In genomic region chr13:87678353-87678752, GRCh38 we compare ENCODE assay signal across 10 cellular contexts. TPM values are rescaled to one million over a fixed set of nuclear protein-coding genes. Genes with fewer than 3 reads are reported as not detected.
A peak's percentile ranks its signal among the peaks of the same experiment; 100 is the strongest.
DNase-seq lines count a peak whose midpoint lies in the region; ATAC-seq, FAIRE-seq and TF ChIP-seq lines count a peak whose summit lies in the region.
"Had no signal": no experiment of that assay in that cellular context is flagged by ENCODE, and none has a peak within 500 bp of the region (broad histone marks: within the 10 kb centered on the region; RNA-seq: fewer than 3 reads in every experiment).

No MANE protein-coding gene starts in this region.

- H2AFZ ChIP-seq in astrocyte (ENCODE audit: low read depth, low read length) (peak overlapping the region; percentile 78), HepG2 (ENCODE audit: low read length) (peak overlapping the region; percentile 61)

- H3K9me3 ChIP-seq in astrocyte (ENCODE audit: insufficient read depth, low read depth, low read length) (no peaks in the 10 kb centered on the region), HepG2 (ENCODE audit: low read length) (no peaks in the 10 kb centered on the region), thoracic aorta (no peaks in the 10 kb centered on the region)

- no peak for TF ChIP-seq EP300 in HepG2 (IDR thresholded peaks at IDR 0.05; ENCODE audit: low read depth in 2 of 2, low read length in 2 of 2)
- TF ChIP-seq EP300 in HepG2 (CRISPR knock-in tag; IDR thresholded peaks at IDR 0.05; ENCODE audit: borderline replicate concordance): no peak

- WGBS in HepG2 (ENCODE audit: low lambda C conversion rate): 18% methylated on average over 9 of the region's 9 CpGs

- H3K36me3 ChIP-seq in astrocyte (ENCODE audit: insufficient read depth, low read length) (no peaks in the 10 kb centered on the region), HepG2 (replicated peaks in 1 of 2; ENCODE audit: control insufficient read depth in 1 of 2, insufficient read depth in 2 of 2, low read length in 2 of 2) (no peaks in the 10 kb centered on the region), thoracic aorta (no peaks in the 10 kb centered on the region)

- BruUV-seq in HepG2 (replicated peaks; lab: Mats Ljungman, UMichigan): no TSS peak

- CTCF ChIA-PET in HepG2 (lab: Yijun Ruan, JAX; ENCODE audit: low intra/inter-chr PET ratio, low total read pairs): no interaction called here

- H3K27me3 Mint-ChIP-seq in activated T-cell treated with anti-CD3 and anti-CD28 coated beads, Interleukin-2, amount 50 U/mL, for 24 hours: peaks cover 59% of the 10 kb centered on the region
- peaks cover 40% of the 10 kb centered on the region for H3K27me3 Mint-ChIP-seq in astrocyte (ENCODE audit: low read depth, unreplicated experiment)

- H3K4me1 Mint-ChIP-seq in activated T-cell treated with anti-CD3 and anti-CD28 coated beads, Interleukin-2, amount 50 U/mL, for 24 hours (ENCODE audit: low read depth): peaks cover 30% of the 10 kb centered on the region
- peaks cover 3% of the 10 kb centered on the region for H3K4me1 Mint-ChIP-seq in astrocyte (ENCODE audit: low read depth, unreplicated experiment)

- POLR2A ChIA-PET in HepG2 (lab: Yijun Ruan, JAX): no interaction called here

- no peak overlapping the region for H3K27ac ChIP-seq in astrocyte (ENCODE audit: low read depth, low read length)
- no peak overlapping the region for H3K27ac ChIP-seq in HepG2 (ENCODE audit: extremely low read length, insufficient read depth, low read length)
- H3K27ac ChIP-seq in thoracic aorta: no peak overlapping the region

- no peak for TF ChIP-seq CTCF in astrocyte (IDR thresholded peaks at IDR 0.05; ENCODE audit: insufficient read depth, low read depth, low read length)
- TF ChIP-seq CTCF in HepG2 (CRISPR knock-in tag; IDR thresholded peaks at IDR 0.05): no peak
- TF ChIP-seq CTCF in thoracic aorta (IDR thresholded peaks at IDR 0.05): no peak

- no peaks in the 10 kb centered on the region for H3K79me2 ChIP-seq in astrocyte (ENCODE audit: insufficient read depth, low read length)
- H3K79me2 ChIP-seq in HepG2 (ENCODE audit: insufficient read depth, low read length): no peaks in the 10 kb centered on the region

- H4K20me1 ChIP-seq in astrocyte (ENCODE audit: insufficient read depth, low read length) (no peaks in the 10 kb centered on the region), HepG2 (ENCODE audit: insufficient read depth, low read length) (no peaks in the 10 kb centered on the region)

- peak; percentile 22; the same call in 2 of the 3 replicates for ATAC-seq in HepG2
- ATAC-seq in thoracic aorta (ENCODE audit: insufficient number of reproducible peaks, low FRiP score, low read depth): no peak

- no peak for DNase-seq in activated T-cell treated with anti-CD3 and anti-CD28 coated beads, Interleukin-2, amount 50 U/mL, for 24 hours
- DNase-seq in activated T-cell treated with anti-CD3 and anti-CD28 coated beads for 4 hours: no peak
- no peak for DNase-seq in astrocyte (ENCODE audit: low read depth)
- no peak for DNase-seq in HepG2 (ENCODE audit: low spot score)
- no peak for DNase-seq in thoracic aorta (ENCODE audit: low spot score)
- no peak for DNase-seq in NCI-H82 (lab: John Stamatoyannopoulos, UW)
- DNase-seq in kidney glomerular epithelial cell (lab: John Stamatoyannopoulos, UW): no peak
- no peak for DNase-seq in NCI-H2081 treated with DMSO at 0.1 percent for 48 hours (lab: John Stamatoyannopoulos, UW)

- H3K27ac Mint-ChIP-seq in activated T-cell treated with anti-CD3 and anti-CD28 coated beads, Interleukin-2, amount 50 U/mL, for 24 hours: no peak overlapping the region
- no peak overlapping the region for H3K27ac Mint-ChIP-seq in astrocyte (ENCODE audit: unreplicated experiment)
- H3K27ac Mint-ChIP-seq: activated T-helper 2 cell treated with anti-CD3 and anti-CD28 coated beads, Interferon-gamma antibody, Interleukin-2, Interleukin-4, amounts not matched to agents 10 μg/mL and 5 μg/mL and 100 μg/mL, durations not matched to agents 14 hours and 24 hours and 36 hours had no signal

- H3K4me3 ChIP-seq in astrocyte (ENCODE audit: insufficient read depth, low read depth, low read length) (peak overlapping the region; percentile 60), HepG2 (replicated peaks in 1 of 3; ENCODE audit: insufficient read depth in 1 of 3, low read depth in 2 of 3, low read length in 3 of 3) (peak overlapping the region in 1 of 3 experiments; percentile 43; a peak in 2 of 6 replicates), thoracic aorta (peak overlapping the region; percentile 72)

- H3K36me3 Mint-ChIP-seq in activated T-cell treated with anti-CD3 and anti-CD28 coated beads, Interleukin-2, amount 50 U/mL, for 24 hours (ENCODE audit: low read depth): no peaks in the 10 kb centered on the region
- H3K36me3 Mint-ChIP-seq in astrocyte (ENCODE audit: low read depth, unreplicated experiment): peaks cover 15% of the 10 kb centered on the region

- H3K4me2 ChIP-seq in astrocyte (ENCODE audit: low read length) (peak overlapping the region; percentile 93), HepG2 (ENCODE audit: low read depth, low read length) (peak overlapping the region; percentile 76)

- TF ChIP-seq POLR2A in HepG2 (IDR thresholded peaks at IDR 0.05; ENCODE audit: insufficient read depth in 1 of 2, low read depth in 2 of 2, low read length in 2 of 2): no peak

- H3K9me3 Mint-ChIP-seq in activated T-cell treated with anti-CD3 and anti-CD28 coated beads, Interleukin-2, amount 50 U/mL, for 24 hours: peaks cover 4% of the 10 kb centered on the region
- peaks cover 7% of the 10 kb centered on the region for H3K9me3 Mint-ChIP-seq in astrocyte (ENCODE audit: unreplicated experiment)
- H3K9me3 Mint-ChIP-seq: activated T-helper 2 cell treated with anti-CD3 and anti-CD28 coated beads, Interferon-gamma antibody, Interleukin-2, Interleukin-4, amounts not matched to agents 10 μg/mL and 5 μg/mL and 100 μg/mL, durations not matched to agents 14 hours and 24 hours and 36 hours had no signal

- TF ChIP-seq RAD21 in HepG2 (CRISPR knock-in tag; IDR thresholded peaks at IDR 0.05): no peak

- peaks cover 40% of the 10 kb centered on the region for H3K27me3 ChIP-seq in astrocyte (ENCODE audit: insufficient read depth, low read length)
- H3K27me3 ChIP-seq in HepG2 (ENCODE audit: control insufficient read depth in 1 of 2, insufficient read depth in 2 of 2, low read length in 2 of 2): peaks cover 0 to 48% of the 10 kb centered on the region in 2 experiments; a peak in 4 of 5 replicates
- H3K27me3 ChIP-seq in thoracic aorta (replicated peaks; ENCODE audit: insufficient read depth): peaks cover 4% of the 10 kb centered on the region

- FAIRE-seq in astrocyte (lab: Jason Lieb, UNC) (no peak), HepG2 (lab: Jason Lieb, UNC) (no peak)

- in situ Hi-C loops in HepG2 (cut with HindIII; ENCODE audit: extremely low pct_ligation_motif_present, low pct_unique_long_range_greater_than_20kb): no loop called here

- intact Hi-C loops in HepG2 (cut with micrococcal nuclease; ENCODE audit: unreplicated experiment): loop anchor here (5.0 kb wide), 1 partner anchor 1389 kb away; no protein-coding TSS in a partner anchor

- H3K4me3 Mint-ChIP-seq in activated T-cell treated with anti-CD3 and anti-CD28 coated beads, Interleukin-2, amount 50 U/mL, for 24 hours: peak overlapping the region; percentile 60
- H3K4me3 Mint-ChIP-seq in astrocyte (ENCODE audit: unreplicated experiment): peak overlapping the region; percentile 81

- H3K4me1 ChIP-seq in astrocyte (ENCODE audit: insufficient read depth, low read length): peaks cover 14% of the 10 kb centered on the region
- H3K4me1 ChIP-seq in HepG2 (ENCODE audit: insufficient read depth, low read length): peaks cover 15% of the 10 kb centered on the region
- H3K4me1 ChIP-seq in thoracic aorta (ENCODE audit: control insufficient read depth in 1 of 2, low read depth in 2 of 2): no peaks in the 10 kb centered on the region

- H3K9ac ChIP-seq in astrocyte (ENCODE audit: low read length): peak overlapping the region; percentile 4
- no peak overlapping the region for H3K9ac ChIP-seq in HepG2 (ENCODE audit: insufficient read depth, low read depth, low read length)

TF ChIP-seq in HepG2, 621 proteins besides CTCF, POLR2A, EP300 and RAD21:
- TF ChIP-seq HMG20A (CRISPR knock-in tag; IDR thresholded peaks at IDR 0.05; ENCODE audit: borderline replicate concordance) (no peak), NFIC (IDR thresholded peaks at IDR 0.05; ENCODE audit: low read length) (no peak), ATF7-NPFF (CRISPR knock-in tag; IDR thresholded peaks at IDR 0.05; ENCODE audit: low read depth) (no peak), DR1 (CRISPR knock-in tag; IDR thresholded peaks at IDR 0.05) (no peak)

RNA-seq across cellular contexts. Expression of gene SLITRK5, which starts 7.2 kb away (rescaled TPM):
- total RNA-seq in astrocyte (2.0 and 2.1 TPM in 2 replicates), HepG2 (2016; rRNA removed; fragmentation: Illumina TruSeq; extraction: Trizol) (not detected in 2 replicates), thoracic aorta (under 1 TPM; under 0.01 to 0.56 TPM)
- not detected in 2 replicates for total RNA-seq in HepG2 (2016; cell fraction: cytosol; rRNA removed; fragmentation: Illumina TruSeq; extraction: Trizol; ENCODE audit: low read depth)
- total RNA-seq in HepG2 (2016; cell fraction: insoluble cytoplasmic fraction; rRNA removed; fragmentation: Illumina TruSeq; extraction: Trizol): not detected in 2 replicates
- total RNA-seq in HepG2 (2016; cell fraction: membrane; rRNA removed; fragmentation: Illumina TruSeq; extraction: Trizol): not detected in 2 replicates
- not detected in 2 replicates for total RNA-seq in HepG2 (2016; cell fraction: nucleus; rRNA removed; fragmentation: Illumina TruSeq; extraction: Trizol)
- not detected in 2 replicates for polyA plus RNA-seq in HepG2 (2011; rRNA removed)
- polyA plus RNA-seq in HepG2 (2011; cell fraction: cytosol; rRNA removed): not detected in 2 replicates
- polyA plus RNA-seq in HepG2 (2011; cell fraction: nucleus; rRNA removed): not detected in 2 replicates
- polyA plus RNA-seq in HepG2 (2012): not detected in 2 replicates
- not detected in 2 replicates for polyA plus RNA-seq in HepG2 (2016; cell fraction: cytosol; fragmentation: Illumina TruSeq; extraction: Trizol; ENCODE audit: low read depth)
- not detected in 2 replicates for polyA plus RNA-seq in HepG2 (2016; cell fraction: insoluble cytoplasmic fraction; fragmentation: Illumina TruSeq; extraction: Trizol; ENCODE audit: low read depth)
- not detected in 2 replicates for polyA plus RNA-seq in HepG2 (2016; cell fraction: membrane; fragmentation: Illumina TruSeq; extraction: Trizol; ENCODE audit: low read depth)
- not detected in 2 replicates for polyA plus RNA-seq in HepG2 (2016; cell fraction: nucleus; fragmentation: Illumina TruSeq; extraction: Trizol; ENCODE audit: insufficient read depth, low read depth)
- 0.35 TPM in 1 of 2 replicates, not detected in the other for polyA minus RNA-seq in HepG2 (2011; rRNA and poly(A)+ RNA removed; ENCODE audit: low replicate concordance)
- polyA minus RNA-seq in HepG2 (2011; cell fraction: cytosol; rRNA and poly(A)+ RNA removed): not detected in 2 replicates
- not detected in 2 replicates for polyA minus RNA-seq in HepG2 (2011; cell fraction: nucleus; rRNA and poly(A)+ RNA removed)
- total RNA-seq: activated T-helper 2 cell treated with anti-CD3 and anti-CD28 coated beads, Interferon-gamma antibody, Interleukin-2, Interleukin-4, amounts not matched to agents 10 μg/mL and 5 μg/mL and 100 μg/mL, durations not matched to agents 14 hours and 24 hours and 36 hours; RPMI7951 had no signal
